In the genomic region with DNA sequence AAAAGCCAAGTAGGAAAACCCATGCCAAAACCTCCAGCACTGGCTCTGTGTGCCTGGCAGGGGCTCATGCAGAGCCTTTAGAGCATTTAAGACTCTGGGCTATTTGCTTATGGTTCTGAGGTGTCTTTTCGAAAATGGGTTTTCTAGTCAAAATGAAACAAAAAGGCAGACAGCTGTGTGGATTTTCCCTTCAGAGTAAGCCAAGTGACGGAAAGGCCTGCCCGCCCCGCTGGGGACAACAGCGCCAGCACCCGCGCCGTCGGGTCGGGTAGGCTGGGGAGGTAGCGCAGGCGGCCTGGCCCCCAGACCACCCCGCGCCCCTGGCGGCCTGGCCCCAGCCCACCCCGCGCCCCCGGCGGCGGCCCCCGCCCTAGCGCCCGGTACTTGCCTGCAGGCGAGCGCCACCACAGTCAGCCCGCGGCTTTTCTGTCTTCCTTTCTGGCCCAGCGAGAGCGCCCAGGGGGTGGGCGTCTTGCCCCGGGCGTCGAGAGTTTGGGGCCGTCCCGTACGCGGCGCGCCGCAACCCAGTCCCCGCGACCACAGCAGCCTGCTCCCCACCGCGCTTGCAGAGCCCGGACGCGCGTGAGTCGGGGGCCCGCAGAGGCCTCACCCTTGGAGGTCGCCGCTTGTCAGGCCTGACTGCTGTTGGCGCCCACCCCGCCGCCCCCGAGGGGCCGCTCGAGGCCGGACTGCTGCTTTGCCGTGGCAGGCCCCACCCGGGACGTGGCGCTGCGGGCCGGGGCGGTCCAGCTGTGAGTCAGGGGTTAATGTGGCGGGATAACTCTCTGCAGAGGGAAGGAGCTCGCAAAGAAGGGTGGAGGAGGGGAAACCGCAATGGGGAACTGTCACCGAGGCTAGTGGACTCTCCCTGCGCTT, we compare ENCODE assay signal across 1 cellular context.
TF ChIP-seq lines count a peak whose summit lies in the region.

A gene with protein sequence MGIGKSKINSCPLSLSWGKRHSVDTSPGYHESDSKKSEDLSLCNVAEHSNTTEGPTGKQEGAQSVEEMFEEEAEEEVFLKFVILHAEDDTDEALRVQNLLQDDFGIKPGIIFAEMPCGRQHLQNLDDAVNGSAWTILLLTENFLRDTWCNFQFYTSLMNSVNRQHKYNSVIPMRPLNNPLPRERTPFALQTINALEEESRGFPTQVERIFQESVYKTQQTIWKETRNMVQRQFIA (minus strand): TSS at position 771 of the 876 bp plus-strand sequence. CDS start 21,223 bp downstream, outside the sequence.

TF ChIP-seq in HepG2, 621 proteins besides CTCF, POLR2A, EP300 and RAD21 (continued from another document):
- TF ChIP-seq, protein P1, sequence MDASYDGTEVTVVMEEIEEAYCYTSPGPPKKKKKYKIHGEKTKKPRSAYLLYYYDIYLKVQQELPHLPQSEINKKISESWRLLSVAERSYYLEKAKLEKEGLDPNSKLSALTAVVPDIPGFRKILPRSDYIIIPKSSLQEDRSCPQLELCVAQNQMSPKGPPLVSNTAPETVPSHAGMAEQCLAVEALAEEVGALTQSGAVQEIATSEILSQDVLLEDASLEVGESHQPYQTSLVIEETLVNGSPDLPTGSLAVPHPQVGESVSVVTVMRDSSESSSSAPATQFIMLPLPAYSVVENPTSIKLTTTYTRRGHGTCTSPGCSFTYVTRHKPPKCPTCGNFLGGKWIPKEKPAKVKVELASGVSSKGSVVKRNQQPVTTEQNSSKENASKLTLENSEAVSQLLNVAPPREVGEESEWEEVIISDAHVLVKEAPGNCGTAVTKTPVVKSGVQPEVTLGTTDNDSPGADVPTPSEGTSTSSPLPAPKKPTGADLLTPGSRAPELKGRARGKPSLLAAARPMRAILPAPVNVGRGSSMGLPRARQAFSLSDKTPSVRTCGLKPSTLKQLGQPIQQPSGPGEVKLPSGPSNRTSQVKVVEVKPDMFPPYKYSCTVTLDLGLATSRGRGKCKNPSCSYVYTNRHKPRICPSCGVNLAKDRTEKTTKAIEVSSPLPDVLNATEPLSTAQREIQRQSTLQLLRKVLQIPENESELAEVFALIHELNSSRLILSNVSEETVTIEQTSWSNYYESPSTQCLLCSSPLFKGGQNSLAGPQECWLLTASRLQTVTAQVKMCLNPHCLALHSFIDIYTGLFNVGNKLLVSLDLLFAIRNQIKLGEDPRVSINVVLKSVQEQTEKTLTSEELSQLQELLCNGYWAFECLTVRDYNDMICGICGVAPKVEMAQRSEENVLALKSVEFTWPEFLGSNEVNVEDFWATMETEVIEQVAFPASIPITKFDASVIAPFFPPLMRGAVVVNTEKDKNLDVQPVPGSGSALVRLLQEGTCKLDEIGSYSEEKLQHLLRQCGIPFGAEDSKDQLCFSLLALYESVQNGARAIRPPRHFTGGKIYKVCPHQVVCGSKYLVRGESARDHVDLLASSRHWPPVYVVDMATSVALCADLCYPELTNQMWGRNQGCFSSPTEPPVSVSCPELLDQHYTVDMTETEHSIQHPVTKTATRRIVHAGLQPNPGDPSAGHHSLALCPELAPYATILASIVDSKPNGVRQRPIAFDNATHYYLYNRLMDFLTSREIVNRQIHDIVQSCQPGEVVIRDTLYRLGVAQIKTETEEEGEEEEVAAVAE (CRISPR knock-in tag; IDR thresholded peaks at IDR 0.05; ENCODE audit: borderline replicate concordance), result no peak
- TF ChIP-seq SNRNP70 (IDR thresholded peaks at IDR 0.05; ENCODE audit: low read depth, low read length) (no peak), DPF2 (CRISPR knock-in tag; IDR thresholded peaks at IDR 0.05; ENCODE audit: borderline replicate concordance, low read depth) (no peak), HIVEP1 (CRISPR knock-in tag; IDR thresholded peaks at IDR 0.05) (no peak), RBM39 (IDR thresholded peaks at IDR 0.05; ENCODE audit: low read depth, low read length, poor library complexity, severe bottlenecking) (no peak), ZNF350 (CRISPR knock-in tag; IDR thresholded peaks at IDR 0.05; ENCODE audit: borderline replicate concordance, low read depth) (no peak), SYNCRIP (IDR thresholded peaks at IDR 0.05; ENCODE audit: insufficient read depth, low read depth, low read length) (no peak), PHF5A (CRISPR knock-in tag; IDR thresholded peaks at IDR 0.05; ENCODE audit: low read depth, unreplicated experiment) (no peak), CENPX (CRISPR knock-in tag; IDR thresholded peaks at IDR 0.05) (no peak), YEATS4 (CRISPR knock-in tag; IDR thresholded peaks at IDR 0.05; ENCODE audit: borderline replicate concordance) (peak; percentile 47; the same call in 1 of the 2 replicates), MAFK (conservative IDR thresholded peaks at IDR 0.05 in 1 of 2, IDR thresholded peaks at IDR 0.05 in 1 of 2; ENCODE audit: low read length in 2 of 2) (no peak), ZNF7 (CRISPR knock-in tag; IDR thresholded peaks at IDR 0.05) (no peak), ZBTB7B (CRISPR knock-in tag; IDR thresholded peaks at IDR 0.05) (no peak), ZNF788 (CRISPR knock-in tag; IDR thresholded peaks at IDR 0.05; ENCODE audit: borderline replicate concordance) (no peak), SMARCE1 (IDR thresholded peaks at IDR 0.05; ENCODE audit: borderline replicate concordance) (no peak), KLF12 (CRISPR knock-in tag; IDR thresholded peaks at IDR 0.05; ENCODE audit: borderline replicate concordance) (no peak), TEAD2 (CRISPR knock-in tag; IDR thresholded peaks at IDR 0.05) (no peak), ZFX (CRISPR knock-in tag; IDR thresholded peaks at IDR 0.05; ENCODE audit: low read depth) (peak; percentile 53), POLR2G (IDR thresholded peaks at IDR 0.05; ENCODE audit: low read depth, low read length) (0 out of 2 replicates have a peak, but pooled peaks have one; percentile 2), SATB2 (CRISPR knock-in tag; IDR thresholded peaks at IDR 0.05) (no peak), PTBP1 (IDR thresholded peaks at IDR 0.05; ENCODE audit: low read depth, low read length, poor library complexity, severe bottlenecking) (no peak), MTA1 (CRISPR knock-in tag; IDR thresholded peaks at IDR 0.05; ENCODE audit: borderline replicate concordance) (no peak)
- TF ChIP-seq, protein P2, sequence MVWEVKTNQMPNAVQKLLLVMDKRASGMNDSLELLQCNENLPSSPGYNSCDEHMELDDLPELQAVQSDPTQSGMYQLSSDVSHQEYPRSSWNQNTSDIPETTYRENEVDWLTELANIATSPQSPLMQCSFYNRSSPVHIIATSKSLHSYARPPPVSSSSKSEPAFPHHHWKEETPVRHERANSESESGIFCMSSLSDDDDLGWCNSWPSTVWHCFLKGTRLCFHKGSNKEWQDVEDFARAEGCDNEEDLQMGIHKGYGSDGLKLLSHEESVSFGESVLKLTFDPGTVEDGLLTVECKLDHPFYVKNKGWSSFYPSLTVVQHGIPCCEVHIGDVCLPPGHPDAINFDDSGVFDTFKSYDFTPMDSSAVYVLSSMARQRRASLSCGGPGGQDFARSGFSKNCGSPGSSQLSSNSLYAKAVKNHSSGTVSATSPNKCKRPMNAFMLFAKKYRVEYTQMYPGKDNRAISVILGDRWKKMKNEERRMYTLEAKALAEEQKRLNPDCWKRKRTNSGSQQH (CRISPR knock-in tag; IDR thresholded peaks at IDR 0.05; ENCODE audit: low read depth), result no peak
- TF ChIP-seq, protein P3, sequence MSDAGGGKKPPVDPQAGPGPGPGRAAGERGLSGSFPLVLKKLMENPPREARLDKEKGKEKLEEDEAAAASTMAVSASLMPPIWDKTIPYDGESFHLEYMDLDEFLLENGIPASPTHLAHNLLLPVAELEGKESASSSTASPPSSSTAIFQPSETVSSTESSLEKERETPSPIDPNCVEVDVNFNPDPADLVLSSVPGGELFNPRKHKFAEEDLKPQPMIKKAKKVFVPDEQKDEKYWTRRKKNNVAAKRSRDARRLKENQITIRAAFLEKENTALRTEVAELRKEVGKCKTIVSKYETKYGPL (CRISPR knock-in tag; IDR thresholded peaks at IDR 0.05), result no peak
- TF ChIP-seq, protein P4, sequence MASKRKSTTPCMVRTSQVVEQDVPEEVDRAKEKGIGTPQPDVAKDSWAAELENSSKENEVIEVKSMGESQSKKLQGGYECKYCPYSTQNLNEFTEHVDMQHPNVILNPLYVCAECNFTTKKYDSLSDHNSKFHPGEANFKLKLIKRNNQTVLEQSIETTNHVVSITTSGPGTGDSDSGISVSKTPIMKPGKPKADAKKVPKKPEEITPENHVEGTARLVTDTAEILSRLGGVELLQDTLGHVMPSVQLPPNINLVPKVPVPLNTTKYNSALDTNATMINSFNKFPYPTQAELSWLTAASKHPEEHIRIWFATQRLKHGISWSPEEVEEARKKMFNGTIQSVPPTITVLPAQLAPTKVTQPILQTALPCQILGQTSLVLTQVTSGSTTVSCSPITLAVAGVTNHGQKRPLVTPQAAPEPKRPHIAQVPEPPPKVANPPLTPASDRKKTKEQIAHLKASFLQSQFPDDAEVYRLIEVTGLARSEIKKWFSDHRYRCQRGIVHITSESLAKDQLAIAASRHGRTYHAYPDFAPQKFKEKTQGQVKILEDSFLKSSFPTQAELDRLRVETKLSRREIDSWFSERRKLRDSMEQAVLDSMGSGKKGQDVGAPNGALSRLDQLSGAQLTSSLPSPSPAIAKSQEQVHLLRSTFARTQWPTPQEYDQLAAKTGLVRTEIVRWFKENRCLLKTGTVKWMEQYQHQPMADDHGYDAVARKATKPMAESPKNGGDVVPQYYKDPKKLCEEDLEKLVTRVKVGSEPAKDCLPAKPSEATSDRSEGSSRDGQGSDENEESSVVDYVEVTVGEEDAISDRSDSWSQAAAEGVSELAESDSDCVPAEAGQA (IDR thresholded peaks at IDR 0.05; ENCODE audit: low read depth), result no peak
- TF ChIP-seq, protein P4 (CRISPR knock-in tag; IDR thresholded peaks at IDR 0.05; ENCODE audit: borderline replicate concordance), result no peak
